9 cellular contexts compared by ENCODE assay signal in the genomic region with DNA sequence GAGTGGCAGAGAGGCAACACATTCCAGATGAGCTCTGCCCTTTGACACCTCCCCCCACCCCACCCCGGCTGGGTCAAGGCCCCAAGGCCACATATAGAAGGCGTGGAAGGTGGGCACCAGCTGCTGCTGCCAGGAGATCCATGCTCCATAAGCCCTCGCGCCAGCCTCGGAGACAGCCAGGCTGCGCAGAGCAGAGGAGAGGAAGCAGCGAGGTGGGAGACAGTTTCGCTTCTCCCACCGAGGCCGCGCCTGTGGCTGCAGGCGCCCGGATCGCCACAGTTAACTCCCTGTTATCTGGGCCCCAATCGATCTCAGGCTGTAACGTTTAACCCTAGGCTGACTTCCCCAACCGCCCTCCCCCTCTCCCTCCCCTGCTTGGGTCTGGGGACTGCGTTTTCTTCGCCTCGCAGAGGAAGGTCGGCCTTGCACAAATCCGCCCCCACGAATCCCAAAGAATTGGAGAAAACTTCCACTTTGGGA. TPM values are rescaled to one million over a fixed set of nuclear protein-coding genes. Genes with fewer than 3 reads are reported as not detected.
DNase-seq lines count a peak whose midpoint lies in the region; ATAC-seq and TF ChIP-seq lines count a peak whose summit lies in the region.
"Had no signal": no experiment of that assay in that cellular context is flagged by ENCODE, and none has a peak within 500 bp of the region (broad histone marks: within the 10 kb centered on the region; RNA-seq: fewer than 3 reads in every experiment).

No MANE protein-coding gene starts in this region.

- H3K27me3 ChIP-seq in adipocyte (replicated peaks; ENCODE audit: control insufficient read depth, insufficient read depth, low read length) (no peaks in the 10 kb centered on the region), right lobe of liver (no peaks in the 10 kb centered on the region), thyroid gland (no peaks in the 10 kb centered on the region)

- H3K4me1 Mint-ChIP-seq in activated CD4-positive, alpha-beta T cell treated with anti-CD3 and anti-CD28 coated beads, Interleukin-2, amount 10 ng/mL, durations not matched to agents 24 days and 14 days: peaks cover 22% of the 10 kb centered on the region

- TF ChIP-seq CTCF in right lobe of liver (IDR thresholded peaks at IDR 0.05): no peak
- TF ChIP-seq CTCF in thyroid gland (IDR thresholded peaks at IDR 0.05): no peak

- ATAC-seq in right lobe of liver (no peak), HG03159 (IDR thresholded peaks at IDR 0.05; ENCODE audit: unreplicated experiment) (no peak)

- H3K27ac Mint-ChIP-seq in activated CD4-positive, alpha-beta T cell treated with anti-CD3 and anti-CD28 coated beads, Interleukin-2, amount 10 ng/mL, durations not matched to agents 24 days and 14 days: no peak overlapping the region

- TF ChIP-seq POLR2A in right lobe of liver (IDR thresholded peaks at IDR 0.05): no peak
- TF ChIP-seq POLR2A in thyroid gland (IDR thresholded peaks at IDR 0.05): no peak

- H3K36me3 ChIP-seq in adipocyte (ENCODE audit: control insufficient read depth, insufficient read depth, low read length, severe bottlenecking) (no peaks in the 10 kb centered on the region), right lobe of liver (no peaks in the 10 kb centered on the region), thyroid gland (no peaks in the 10 kb centered on the region)

- H3K4me3 ChIP-seq in adipocyte (ENCODE audit: low read length) (peak overlapping the region; percentile 26), right lobe of liver (peak overlapping the region; percentile 90 to 98 (median 98)), thyroid gland (replicated peaks in 1 of 3) (no peak overlapping the region)

- H3K9me3 ChIP-seq in adipocyte (ENCODE audit: control insufficient read depth, low read length) (no peaks in the 10 kb centered on the region), right lobe of liver (no peaks in the 10 kb centered on the region), thyroid gland (no peaks in the 10 kb centered on the region)

- peaks cover 47% of the 10 kb centered on the region for H3K27me3 Mint-ChIP-seq in activated CD4-positive, alpha-beta T cell treated with anti-CD3 and anti-CD28 coated beads, Interleukin-2, amount 10 ng/mL, durations not matched to agents 24 days and 14 days

- peak overlapping the region; percentile 32 for H3K4me3 Mint-ChIP-seq in activated CD4-positive, alpha-beta T cell treated with anti-CD3 and anti-CD28 coated beads, Interleukin-2, amount 10 ng/mL, durations not matched to agents 24 days and 14 days

- H3K4me1 ChIP-seq in adipocyte (ENCODE audit: control insufficient read depth, insufficient read depth, low read length) (peaks cover 33% of the 10 kb centered on the region), right lobe of liver (peaks cover 0 to 50% (median 28%) of the 10 kb centered on the region in 4 donors), thyroid gland (peaks cover 40 to 51% of the 10 kb centered on the region in 2 donors)

- H3K36me3 Mint-ChIP-seq in activated CD4-positive, alpha-beta T cell treated with anti-CD3 and anti-CD28 coated beads, Interleukin-2, amount 10 ng/mL, durations not matched to agents 24 days and 14 days (ENCODE audit: low read depth): no peaks in the 10 kb centered on the region

- H3K9me3 Mint-ChIP-seq in activated CD4-positive, alpha-beta T cell treated with anti-CD3 and anti-CD28 coated beads, Interleukin-2, amount 10 ng/mL, durations not matched to agents 24 days and 14 days: no peaks in the 10 kb centered on the region

- intact Hi-C loops in activated CD4-positive, alpha-beta T cell treated with anti-CD3 and anti-CD28 coated beads, Interleukin-2, amount 10 ng/mL, durations not matched to agents 24 days and 14 days (cut with micrococcal nuclease): no loop called here
- intact Hi-C loops in right lobe of liver (cut with DNase I) (no loop called here), thyroid gland (cut with DNase I) (no loop called here)

- DNase-seq in activated CD4-positive, alpha-beta T cell treated with anti-CD3 and anti-CD28 coated beads, Interleukin-2, amount 10 ng/mL, durations not matched to agents 24 days and 14 days: no peak
- no peak for DNase-seq in activated CD4-positive, alpha-beta T cell treated with anti-CD3 and anti-CD28 coated beads for 1 hour
- DNase-seq in adipocyte (ENCODE audit: low read depth): no peak
- DNase-seq in right lobe of liver: peak; percentile 52 to 61 (median 59)
- peak; percentile 1 to 13 for DNase-seq in thyroid gland
- DNase-seq in superior temporal gyrus (ENCODE audit: extremely low spot score): no peak
- no peak for DNase-seq in HPDE6-E6E7 (ENCODE audit: extremely low spot score)
- DNase-seq: NCI-H187 treated with DMSO at 0.1 percent for 48 hours had no signal

- H3K9ac ChIP-seq in adipocyte (ENCODE audit: low read length): peak overlapping the region; percentile 81

- 23% methylated on average over 3 of the region's 23 CpGs for WGBS in right lobe of liver (ENCODE audit: insufficient coverage, low coverage, low lambda C conversion rate, missing lambda C conversion rate)
- 47 to 68% methylated on average over 23 of the region's 23 CpGs for WGBS in thyroid gland, 2 donors

- H3K27ac ChIP-seq in right lobe of liver (peak overlapping the region in 2 of 3 donors; percentile 40 to 89), thyroid gland (no peak overlapping the region)

RNA-seq across cellular contexts. Expression of gene CXXC5, which starts 1.2 kb away (rescaled TPM):
- 1.2 and 1.9 TPM in 2 replicates for total RNA-seq in activated CD4-positive, alpha-beta T cell treated with anti-CD3 and anti-CD28 coated beads, Interleukin-2, amount 10 ng/mL, durations not matched to agents 24 days and 14 days
- 10 to 100 TPM; 44.5 to 84.9 (median 66.4) TPM for total RNA-seq in right lobe of liver
- 10 to 100 TPM; 52.3 to 81.8 (median 62.6) TPM for total RNA-seq in thyroid gland

Comparison
In these comparisons a context has a peak if more than half of its experiments do, and no peak if none do; other contexts are left out.
1. DNase-seq: peak in right lobe of liver (3 of 3) and thyroid gland (2 of 2); none in activated CD4-positive, alpha-beta T cell treated with anti-CD3 and anti-CD28 coated beads, Interleukin-2, amount 10 ng/mL, durations not matched to agents 24 days and 14 days (single experiment), activated CD4-positive, alpha-beta T cell treated with anti-CD3 and anti-CD28 coated beads for 1 hour (single experiment), adipocyte (single experiment), superior temporal gyrus (single experiment) and HPDE6-E6E7 (single experiment).
2. H3K4me3 ChIP-seq: peak in adipocyte (single experiment) and right lobe of liver (3 of 3); none in thyroid gland (0 of 3).
3. H3K27ac ChIP-seq: peak in right lobe of liver (2 of 3); none in thyroid gland (0 of 3).
4. RNA of gene CXXC5, which starts 1.2 kb away (total RNA-seq): 52.3 to 81.8 TPM in thyroid gland and 44.5 to 84.9 TPM in right lobe of liver; 1.2 to 1.9 TPM in activated CD4-positive, alpha-beta T cell treated with anti-CD3 and anti-CD28 coated beads, Interleukin-2, amount 10 ng/mL, durations not matched to agents 24 days and 14 days; every median in the first group is over 10 times any median in the second.